ENCODE assay signal across 18 cellular contexts in genomic region chr22:27877501-27877900, GRCh38. TPM values are rescaled to one million over a fixed set of nuclear protein-coding genes. Genes with fewer than 3 reads are reported as not detected.
DNase-seq lines count a peak whose midpoint lies in the region; ATAC-seq, FAIRE-seq and TF ChIP-seq lines count a peak whose summit lies in the region.
"Had no signal": no experiment of that assay in that cellular context is flagged by ENCODE, and none has a peak within 500 bp of the region (broad histone marks: within the 10 kb centered on the region; RNA-seq: fewer than 3 reads in every experiment).

No MANE protein-coding gene starts in this region.

- peak overlapping the region; percentile 30; the same call in 1 of the 2 replicates for H2BK20ac ChIP-seq in IMR-90 (ENCODE audit: low read depth, low read length)

- peak overlapping the region; percentile 23; the same call in 1 of the 2 replicates for H3K14ac ChIP-seq in IMR-90 (replicated peaks; ENCODE audit: low read depth, low read length)

- FAIRE-seq in GM18507 (lab: Jason Lieb, UNC) (peak; percentile 75), HTR-8/SVneo (lab: Jason Lieb, UNC) (no peak)
- FAIRE-seq: G401.6 had no signal

- no peaks in the 10 kb centered on the region for H3K27me3 ChIP-seq in IMR-90 (ENCODE audit: control insufficient read depth, insufficient read depth, low read length)
- no peaks in the 10 kb centered on the region for H3K27me3 ChIP-seq in prostate gland (replicated peaks; ENCODE audit: insufficient read depth)
- H3K27me3 ChIP-seq: body of pancreas had no signal

- no peak overlapping the region for H2AFZ ChIP-seq in IMR-90 (replicated peaks; ENCODE audit: low read length, poor library complexity)

- H3K9me3 ChIP-seq in IMR-90 (ENCODE audit: control insufficient read depth, insufficient read depth, low read length) = no peaks in the 10 kb centered on the region
- H3K9me3 ChIP-seq in prostate gland = no peaks in the 10 kb centered on the region
- H3K9me3 ChIP-seq: body of pancreas had no signal

- BruUV-seq in IMR-90 (replicated peaks; lab: Mats Ljungman, UMichigan) = no TSS peak

- peak overlapping the region; percentile 28; the same call in 1 of the 2 replicates for H4K5ac ChIP-seq in IMR-90 (ENCODE audit: low read depth, low read length)

- H3K36me3 ChIP-seq in IMR-90 (ENCODE audit: control insufficient read depth, insufficient read depth, low read length) (peaks cover 13% of the 10 kb centered on the region), prostate gland (no peaks in the 10 kb centered on the region)

- CTCF ChIA-PET in IMR-90 (lab: Yijun Ruan, JAX) = interaction anchor here (1.1 kb wide), 1 partner anchor 143 kb away, joined by 3 read pairs; no protein-coding TSS in a partner anchor
- CTCF ChIA-PET in activated naive CD4-positive, alpha-beta T cell treated with anti-CD3 and anti-CD28 coated beads for 36 hours (lab: Charles Lee) = interaction anchor here (0.7 to 2.2 kb wide), 4 partner anchors 9 to 422 kb away, joined by 3 to 8 read pairs (median 3); no protein-coding TSS in a partner anchor

- no peak for TF ChIP-seq RAD21 in IMR-90 (IDR thresholded peaks at IDR 0.05; ENCODE audit: low read length)

- 0 out of 2 replicates have a peak overlapping the region, but pooled peaks have one; percentile 9 for H3K56ac ChIP-seq in IMR-90 (ENCODE audit: extremely low read depth, insufficient read depth, low read length)

- peak overlapping the region; percentile 44; the same call in 1 of the 2 replicates for H3K18ac ChIP-seq in IMR-90 (ENCODE audit: low read depth, low read length)

- H3K9me1 ChIP-seq in IMR-90 (ENCODE audit: insufficient read depth, low read length) = peaks cover 5% of the 10 kb centered on the region; the same call in 1 of the 2 replicates

- no peak for TF ChIP-seq CTCF in IMR-90 (conservative IDR thresholded peaks at IDR 0.05; ENCODE audit: low read depth, low read length)
- no peak for TF ChIP-seq CTCF in fibroblast of villous mesenchyme (IDR thresholded peaks at IDR 0.05; ENCODE audit: insufficient read depth, low read depth, low read length)
- no peak for TF ChIP-seq CTCF in prostate gland (IDR thresholded peaks at IDR 0.05)

- in situ Hi-C loops in IMR-90 (cut with MboI; ENCODE audit: low sequenced_read_pairs) = no loop called here

- no peak overlapping the region for H3K27ac Mint-ChIP-seq in activated naive CD4-positive, alpha-beta T cell treated with anti-CD3 and anti-CD28 coated beads for 36 hours
- H3K27ac Mint-ChIP-seq: effector memory CD8-positive, alpha-beta T cell; natural killer cell treated with Interleukin-12 subunit alpha and Interleukin-12 subunit beta and Interleukin-15 and Interleukin-18, amount 100 ng/mL, for 72 hours had no signal

- 0 out of 2 replicates have a peak overlapping the region, but pooled peaks have one; percentile 14 for H4K91ac ChIP-seq in IMR-90 (ENCODE audit: insufficient read depth, low read depth, low read length)

- H3K4me3 ChIP-seq in IMR-90 (ENCODE audit: insufficient read depth, low read depth, low read length) = no peak overlapping the region
- no peak overlapping the region for H3K4me3 ChIP-seq in fibroblast of villous mesenchyme (ENCODE audit: low read depth, low read length)
- no peak overlapping the region for H3K4me3 ChIP-seq in prostate gland
- H3K4me3 ChIP-seq: body of pancreas, skin epidermis had no signal

- H3K36me3 Mint-ChIP-seq in activated naive CD4-positive, alpha-beta T cell treated with anti-CD3 and anti-CD28 coated beads for 36 hours (ENCODE audit: low read depth) = peaks cover 18% of the 10 kb centered on the region
- H3K36me3 Mint-ChIP-seq: natural killer cell treated with Interleukin-12 subunit alpha and Interleukin-12 subunit beta and Interleukin-15 and Interleukin-18, amount 100 ng/mL, for 72 hours had no signal

- intact Hi-C loops in IMR-90 (cut with micrococcal nuclease) (no loop called here), prostate gland (cut with DNase I) (no loop called here)
- intact Hi-C loops in activated naive CD4-positive, alpha-beta T cell treated with anti-CD3 and anti-CD28 coated beads for 36 hours (cut with micrococcal nuclease) = no loop called here

- no peak overlapping the region for H2BK5ac ChIP-seq in IMR-90 (ENCODE audit: low read depth, low read length, poor library complexity, severe bottlenecking)

- H3K27ac ChIP-seq in IMR-90 (ENCODE audit: insufficient read depth, low read length) = peak overlapping the region; percentile 45; the same call in 1 of the 2 replicates
- H3K27ac ChIP-seq in prostate gland = no peak overlapping the region
- H3K27ac ChIP-seq: body of pancreas, skin epidermis had no signal

- peak overlapping the region; percentile 29 for H2BK120ac ChIP-seq in IMR-90 (ENCODE audit: low read depth, low read length)

- DNase-seq in CD1c-positive myeloid dendritic cell (ENCODE audit: extremely low spot score) (peak; percentile 8), GM18507 (ENCODE audit: extremely low spot score, insufficient read length, low read depth) (no peak), IMR-90 (no peak), fibroblast of villous mesenchyme (ENCODE audit: low read depth) (peak; percentile 48), HTR-8/SVneo (ENCODE audit: insufficient read length, low spot score) (no peak), H4 (ENCODE audit: low spot score) (no peak), prostate gland (ENCODE audit: low spot score) (no peak)
- DNase-seq in activated naive CD4-positive, alpha-beta T cell treated with anti-CD3 and anti-CD28 coated beads for 36 hours = no peak
- DNase-seq: activated CD4-positive, alpha-beta T cell treated with anti-CD3 and anti-CD28 coated beads, Interleukin-2, amount 50 U/mL, for 1 hour; body of pancreas; effector memory CD8-positive, alpha-beta T cell; left cardiac atrium; NCI-H2029 had no signal

- H3K4me2 ChIP-seq in IMR-90 (ENCODE audit: low read depth, low read length) = peak overlapping the region; percentile 58

- ATAC-seq in IMR-90 (ENCODE audit: low read depth) = no peak
- ATAC-seq: body of pancreas; effector memory CD8-positive, alpha-beta T cell; HCT116; natural killer cell treated with Interleukin-12 subunit alpha and Interleukin-12 subunit beta and Interleukin-15 and Interleukin-18, amount 100 ng/mL, for 72 hours had no signal

- H3K79me1 ChIP-seq in IMR-90 (ENCODE audit: low read depth in 1 of 2, low read length in 2 of 2) = peaks cover 36 to 68% of the 10 kb centered on the region in 2 experiments

- no peak overlapping the region for H3K4me3 Mint-ChIP-seq in activated naive CD4-positive, alpha-beta T cell treated with anti-CD3 and anti-CD28 coated beads for 36 hours
- H3K4me3 Mint-ChIP-seq: CD14-positive monocyte; effector memory CD8-positive, alpha-beta T cell; natural killer cell treated with Interleukin-12 subunit alpha and Interleukin-12 subunit beta and Interleukin-15 and Interleukin-18, amount 100 ng/mL, for 72 hours had no signal

- dilution Hi-C loops in IMR-90 (cut with HindIII; ENCODE audit: low sequenced_read_pairs, unreplicated experiment) = no loop called here

- POLR2A ChIA-PET in IMR-90 (lab: Charles Lee; ENCODE audit: unreplicated experiment) = no interaction called here

- WGBS in IMR-90 (ENCODE audit: extremely low coverage in 2 of 2, insufficient read length in 1 of 2), 2 experiments = no CpG with 5 or more reads among the region's 2 CpGs
- WGBS in prostate gland = 73% methylated on average over 2 of the region's 2 CpGs

- no peak overlapping the region for H3K4ac ChIP-seq in IMR-90 (ENCODE audit: low read depth, low read length)

- H3K23ac ChIP-seq in IMR-90 (ENCODE audit: low read depth, low read length) = peak overlapping the region; percentile 18; the same call in 1 of the 2 replicates

- H2BK15ac ChIP-seq in IMR-90 (ENCODE audit: low read depth, low read length) = no peak overlapping the region

- no peak overlapping the region for H2AK5ac ChIP-seq in IMR-90 (ENCODE audit: low read depth, low read length)

- H3K4me1 ChIP-seq in IMR-90 (ENCODE audit: control insufficient read depth, insufficient read depth, low read length) (peaks cover 16% of the 10 kb centered on the region), prostate gland (replicated peaks) (no peaks in the 10 kb centered on the region)

- no peak for TF ChIP-seq POLR2A in IMR-90 (IDR thresholded peaks at IDR 0.05; ENCODE audit: low read depth, low read length)
- no peak for TF ChIP-seq POLR2A in prostate gland (IDR thresholded peaks at IDR 0.05)

- no peaks in the 10 kb centered on the region for H3K27me3 Mint-ChIP-seq in activated naive CD4-positive, alpha-beta T cell treated with anti-CD3 and anti-CD28 coated beads for 36 hours (ENCODE audit: low read depth)
- H3K27me3 Mint-ChIP-seq: effector memory CD8-positive, alpha-beta T cell; natural killer cell treated with Interleukin-12 subunit alpha and Interleukin-12 subunit beta and Interleukin-15 and Interleukin-18, amount 100 ng/mL, for 72 hours had no signal

- peaks cover 33% of the 10 kb centered on the region for H3K4me1 Mint-ChIP-seq in activated naive CD4-positive, alpha-beta T cell treated with anti-CD3 and anti-CD28 coated beads for 36 hours (ENCODE audit: low read depth)
- H3K4me1 Mint-ChIP-seq: CD14-positive monocyte had no signal

- no peaks in the 10 kb centered on the region; the same call in 1 of the 2 replicates for H4K20me1 ChIP-seq in IMR-90 (ENCODE audit: insufficient read depth, low read length)

- no peak overlapping the region; the same call in 1 of the 2 replicates for H3K9ac ChIP-seq in IMR-90 (ENCODE audit: low read depth, low read length)

- H2AK9ac ChIP-seq in IMR-90 (replicated peaks; ENCODE audit: low read depth, low read length, poor library complexity) = no peak overlapping the region

- no peak overlapping the region for H4K8ac ChIP-seq in IMR-90 (ENCODE audit: low read depth in 2 of 2, low read length in 2 of 2)

- H3K9me3 Mint-ChIP-seq in activated naive CD4-positive, alpha-beta T cell treated with anti-CD3 and anti-CD28 coated beads for 36 hours = no peaks in the 10 kb centered on the region
- H3K9me3 Mint-ChIP-seq: CD14-positive monocyte; effector memory CD8-positive, alpha-beta T cell; natural killer cell treated with Interleukin-12 subunit alpha and Interleukin-12 subunit beta and Interleukin-15 and Interleukin-18, amount 100 ng/mL, for 72 hours had no signal

RNA-seq across cellular contexts. Expression of gene PITPNB, which starts 41.6 kb away (rescaled TPM):
- total RNA-seq in IMR-90 (2012; rRNA removed) = 19.7 and 29.2 TPM in 2 replicates
- 43.3 and 54.5 TPM in 2 replicates for polyA plus RNA-seq in IMR-90 (2012; rRNA removed)
- 12.1 and 20.1 TPM in 2 replicates for polyA plus RNA-seq in IMR-90 (2012; cell fraction: cytosol; rRNA removed)
- 9.3 and 56.7 TPM in 2 replicates for polyA plus RNA-seq in IMR-90 (2012; cell fraction: nucleus; rRNA removed; ENCODE audit: low replicate concordance)
- total RNA-seq in fibroblast of villous mesenchyme = 23.2 and 29.4 TPM in 2 replicates
- total RNA-seq in activated naive CD4-positive, alpha-beta T cell treated with anti-CD3 and anti-CD28 coated beads for 36 hours = 10 to 100 TPM; 76.4 to 78.7 TPM
- 10.3 and 14.2 TPM in 2 replicates for total RNA-seq in H4 (2014; rRNA removed; shearing (Covaris generic))
- 10 to 100 TPM; 23.8 to 43.6 TPM for total RNA-seq in prostate gland

Comparison
In these comparisons a context has a peak if more than half of its experiments do, and no peak if none do; other contexts are left out.
1. DNase-seq: peak in CD1c-positive myeloid dendritic cell (single experiment) and fibroblast of villous mesenchyme (single experiment); none in GM18507 (single experiment), IMR-90 (single experiment), activated naive CD4-positive, alpha-beta T cell treated with anti-CD3 and anti-CD28 coated beads for 36 hours (single experiment), HTR-8/SVneo (single experiment), H4 (single experiment) and prostate gland (single experiment).